ENCODE assay signal across 20 cellular contexts in genomic region chr6:165186041-165186440, GRCh38.
"Had no signal": no experiment of that assay in that cellular context is flagged by ENCODE, and none has a peak within 500 bp of the region (broad histone marks: within the 10 kb centered on the region; RNA-seq: fewer than 3 reads in every experiment).

No MANE protein-coding gene starts in this region.

- H3K4me3 ChIP-seq: mucosa of descending colon, skin epidermis, tibial nerve had no signal

- H3K27me3 Mint-ChIP-seq: activated naive CD8-positive, alpha-beta T cell treated with anti-CD3 and anti-CD28 coated beads, Interleukin-2, amount 50 U/mL, for 24 hours; activated T-helper 17 cell treated with anti-CD3 and anti-CD28 coated beads, Interleukin-2, amount 50 U/mL, for 72 hours; memory B cell; naive thymus-derived CD8-positive, alpha-beta T cell had no signal

- H3K36me3 Mint-ChIP-seq: memory B cell; naive thymus-derived CD8-positive, alpha-beta T cell had no signal

- H3K27me3 ChIP-seq: neutrophil, tibial nerve had no signal

- H3K4me3 Mint-ChIP-seq: activated naive CD4-positive, alpha-beta T cell treated with anti-CD3 and anti-CD28 coated beads for 36 hours; activated naive CD8-positive, alpha-beta T cell treated with anti-CD3 and anti-CD28 coated beads, Interleukin-2, amount 50 U/mL, for 24 hours; activated T-helper 17 cell treated with anti-CD3 and anti-CD28 coated beads, Interleukin-2, amount 50 U/mL, for 72 hours; memory B cell; naive thymus-derived CD8-positive, alpha-beta T cell had no signal

- H3K4me1 Mint-ChIP-seq: activated naive CD8-positive, alpha-beta T cell treated with anti-CD3 and anti-CD28 coated beads, Interleukin-2, amount 50 U/mL, for 24 hours; activated T-helper 17 cell treated with anti-CD3 and anti-CD28 coated beads, Interleukin-2, amount 50 U/mL, for 72 hours; memory B cell; naive thymus-derived CD8-positive, alpha-beta T cell had no signal

- DNase-seq: activated CD4-positive, alpha-beta T cell treated with anti-CD3 and anti-CD28 coated beads for 1 hour; activated CD4-positive, alpha-beta T cell treated with anti-CD3 and anti-CD28 coated beads, Interleukin-2, amount 50 U/mL, for 48 hours; activated naive CD4-positive, alpha-beta T cell treated with anti-CD3 and anti-CD28 coated beads for 36 hours; activated naive CD8-positive, alpha-beta T cell treated with anti-CD3 and anti-CD28 coated beads, Interleukin-2, amount 50 U/mL, for 24 hours; aorta; left ventricle myocardium superior; mucosa of descending colon; naive thymus-derived CD8-positive, alpha-beta T cell; stimulated activated CD4-positive, alpha-beta T cell treated with anti-CD3 and anti-CD28 coated beads, Interleukin-15, amount 100 ng/mL, for 24 hours; stimulated activated CD4-positive, alpha-beta T cell treated with anti-CD3 and anti-CD28 coated beads, Interleukin-4, amount 100 ng/mL, for 1 hour; stimulated activated naive CD4-positive, alpha-beta T cell; substantia nigra; T-helper 9 cell had no signal

- H3K36me3 ChIP-seq: neutrophil, tibial nerve had no signal

- H3K9me3 Mint-ChIP-seq: activated T-helper 17 cell treated with anti-CD3 and anti-CD28 coated beads, Interleukin-2, amount 50 U/mL, for 72 hours had no signal

- H3K27ac ChIP-seq: epithelial cell of prostate, neutrophil, skin epidermis, VCaP had no signal

- H3K9me3 ChIP-seq: neutrophil had no signal

- H3K27ac Mint-ChIP-seq: activated naive CD4-positive, alpha-beta T cell treated with anti-CD3 and anti-CD28 coated beads for 36 hours; activated naive CD8-positive, alpha-beta T cell treated with anti-CD3 and anti-CD28 coated beads, Interleukin-2, amount 50 U/mL, for 24 hours; activated T-helper 17 cell treated with anti-CD3 and anti-CD28 coated beads, Interleukin-2, amount 50 U/mL, for 72 hours; memory B cell; naive thymus-derived CD8-positive, alpha-beta T cell had no signal
